22 cellular contexts compared by ENCODE assay signal in genomic region chr9:111657051-111657450, GRCh38.
"Had no signal": no experiment of that assay in that cellular context is flagged by ENCODE, and none has a peak within 500 bp of the region (broad histone marks: within the 10 kb centered on the region; RNA-seq: fewer than 3 reads in every experiment).

No MANE protein-coding gene starts in this region.

- H3K4me3 Mint-ChIP-seq: activated B cell treated with CpG ODN at 0.5 μM for 24 hours; activated CD4-positive, alpha-beta T cell treated with anti-CD3 and anti-CD28 coated beads for 36 hours; activated naive CD4-positive, alpha-beta T cell treated with anti-CD3 and anti-CD28 coated beads for 36 hours; activated T-cell treated with anti-CD3 and anti-CD28 coated beads, Interleukin-2, amount 50 U/mL, for 4 hours; immature natural killer cell; neural crest cell had no signal

- H3K27ac ChIP-seq: coronary artery, spleen, thoracic aorta, upper lobe of left lung had no signal

- H3K4me3 ChIP-seq: coronary artery, spleen, thoracic aorta, upper lobe of left lung had no signal

- H3K9me3 Mint-ChIP-seq: activated B cell treated with CpG ODN at 0.5 μM for 24 hours; activated naive CD4-positive, alpha-beta T cell treated with anti-CD3 and anti-CD28 coated beads for 36 hours; activated T-cell treated with anti-CD3 and anti-CD28 coated beads, Interleukin-2, amount 50 U/mL, for 4 hours; activated T-helper 2 cell treated with anti-CD3 and anti-CD28 coated beads, Interferon-gamma antibody, Interleukin-2, Interleukin-4, amounts not matched to agents 10 μg/mL and 5 μg/mL and 100 μg/mL, durations not matched to agents 14 hours and 24 hours and 36 hours; immature natural killer cell; naive B cell; neural crest cell had no signal

- H3K27me3 ChIP-seq: spleen, upper lobe of left lung had no signal

- H3K27me3 Mint-ChIP-seq: activated B cell treated with CpG ODN at 0.5 μM for 24 hours; activated CD4-positive, alpha-beta T cell treated with anti-CD3 and anti-CD28 coated beads for 36 hours; naive B cell had no signal

- H3K36me3 ChIP-seq: thoracic aorta had no signal

- DNase-seq: activated B cell treated with CpG ODN at 0.5 μM for 24 hours; activated CD4-positive, alpha-beta T cell treated with anti-CD3 and anti-CD28 coated beads for 36 hours; activated CD4-positive, alpha-beta T cell treated with anti-CD3 and anti-CD28 coated beads, Interleukin-2, amount 50 U/mL, for 48 hours; activated CD8-positive, alpha-beta memory T cell treated with anti-CD3 and anti-CD28 coated beads, Interleukin-2, amount 50 U/mL, for 48 hours; activated naive CD4-positive, alpha-beta T cell treated with anti-CD3 and anti-CD28 coated beads for 36 hours; activated T-cell treated with anti-CD3 and anti-CD28 coated beads, Interleukin-2, amount 50 U/mL, for 4 hours; amygdala; erythroblast; foreskin fibroblast; immature natural killer cell; naive B cell; occipital lobe; spleen; stimulated activated CD4-positive, alpha-beta T cell treated with anti-CD3 and anti-CD28 coated beads, Interleukin-4, amount 100 ng/mL, for 1 hour; stimulated activated naive CD4-positive, alpha-beta T cell; T-helper 1 cell; T-helper 9 cell; upper lobe of left lung had no signal

- H3K27ac Mint-ChIP-seq: activated B cell treated with CpG ODN at 0.5 μM for 24 hours; activated CD4-positive, alpha-beta T cell treated with anti-CD3 and anti-CD28 coated beads for 36 hours; activated naive CD4-positive, alpha-beta T cell treated with anti-CD3 and anti-CD28 coated beads for 36 hours; activated T-helper 2 cell treated with anti-CD3 and anti-CD28 coated beads, Interferon-gamma antibody, Interleukin-2, Interleukin-4, amounts not matched to agents 10 μg/mL and 5 μg/mL and 100 μg/mL, durations not matched to agents 14 hours and 24 hours and 36 hours; naive B cell had no signal

- ATAC-seq: activated CD4-positive, alpha-beta T cell treated with anti-CD3 and anti-CD28 coated beads for 36 hours; activated T-cell treated with anti-CD3 and anti-CD28 coated beads, Interleukin-2, amount 50 U/mL, for 4 hours had no signal
